ENCODE assay signal across 11 cellular contexts in the genomic region with DNA sequence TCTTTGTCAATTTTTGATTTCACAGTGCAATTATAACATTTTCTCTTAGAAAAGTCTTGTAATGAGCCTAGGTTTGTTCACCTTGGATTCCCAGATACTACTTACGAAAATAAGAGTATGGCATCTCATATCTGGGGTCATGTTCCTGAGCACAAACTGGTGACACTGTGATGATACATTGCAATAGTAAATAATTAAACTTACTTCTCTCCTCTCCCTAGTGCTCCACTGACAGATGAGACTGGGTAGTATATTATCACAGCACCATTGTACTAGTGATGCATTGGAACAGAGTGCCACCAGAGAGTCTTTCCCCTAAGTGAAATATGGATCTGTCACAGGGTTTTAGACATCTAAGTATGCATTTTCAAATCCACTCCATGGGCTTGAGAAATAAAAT.
"Had no signal": no experiment of that assay in that cellular context is flagged by ENCODE, and none has a peak within 500 bp of the region (broad histone marks: within the 10 kb centered on the region; RNA-seq: fewer than 3 reads in every experiment).

No MANE protein-coding gene starts in this region.

- H3K9ac ChIP-seq: GM23248 had no signal

- H3K4me3 ChIP-seq: GM23248, GM23338, HAP-1 had no signal

- H3K4me1 ChIP-seq: HAP-1 had no signal

- DNase-seq: GM23248, GOT3, H7, H9, HCEC 1CT, HFFc6 had no signal

- ATAC-seq: GM23338, HCT116 had no signal

- H3K4me2 ChIP-seq: GM23338 had no signal

- H3K27ac ChIP-seq: GM23248 had no signal

- FAIRE-seq: H1, H54 had no signal

- H3K9me3 ChIP-seq: HAP-1 had no signal

- H3K36me3 ChIP-seq: HAP-1 had no signal

- H2AFZ ChIP-seq: GM23248, GM23338 had no signal
